ENCODE assay signal across 8 cellular contexts in genomic region chr19:50723735-50724521, GRCh38. TPM values are rescaled to one million over a fixed set of nuclear protein-coding genes. Genes with fewer than 3 reads are reported as not detected.
DNase-seq lines count a peak whose midpoint lies in the region; TF ChIP-seq lines count a peak whose summit lies in the region.

No MANE protein-coding gene starts in this region.

- H3K27me3 ChIP-seq in Karpas-422 (ENCODE audit: low read length), result no peaks in the 10 kb centered on the region

- no peak overlapping the region for H3K4me2 ChIP-seq in Karpas-422 (ENCODE audit: low read depth, low read length, poor library complexity, severe bottlenecking)

- H3K27ac ChIP-seq in SK-N-MC (peak overlapping the region; percentile 83; the same call in 1 of the 2 replicates), Karpas-422 (ENCODE audit: low read length) (no peak overlapping the region)

- DNase-seq in SK-N-MC (ENCODE audit: low read depth, low spot score) (no peak), foreskin fibroblast (peak in 1 of 2 donors; percentile 45), skeletal muscle cell (ENCODE audit: low read depth) (no peak), ecto neural progenitor cell (ENCODE audit: low spot score) (no peak), Karpas-422 (no peak), cortex of kidney (lab: John Stamatoyannopoulos, UW) (no peak)
- DNase-seq in stimulated activated CD4-positive, alpha-beta T cell treated with anti-CD3 and anti-CD28 coated beads, Interleukin-2, amount 100 ng/mL, for 48 hours, result no peak

- no peak overlapping the region for H2AFZ ChIP-seq in Karpas-422 (ENCODE audit: low read length)

- TF ChIP-seq CTCF in foreskin fibroblast (IDR thresholded peaks at IDR 0.05; ENCODE audit: low read depth, low read length), result no peak

- no peaks in the 10 kb centered on the region for H3K36me3 ChIP-seq in SK-N-MC (ENCODE audit: insufficient read depth, low read length)
- H3K36me3 ChIP-seq in Karpas-422 (ENCODE audit: insufficient read depth, low read length), result no peaks in the 10 kb centered on the region

- H3K9me2 ChIP-seq in Karpas-422 (replicated peaks; ENCODE audit: insufficient read depth, low read length), result no peaks in the 10 kb centered on the region

- H3K9ac ChIP-seq in SK-N-MC (ENCODE audit: insufficient read length) (peak overlapping the region; percentile 68), Karpas-422 (ENCODE audit: low read length) (no peak overlapping the region)

- no peaks in the 10 kb centered on the region for H3K79me2 ChIP-seq in Karpas-422 (ENCODE audit: low read length)

- H4K20me1 ChIP-seq in Karpas-422 (ENCODE audit: insufficient read depth, low read depth, low read length), result no peaks in the 10 kb centered on the region

- H3K4me3 ChIP-seq in GM08714 (ENCODE audit: low read length) (peak overlapping the region; percentile 48; the same call in 1 of the 2 replicates), SK-N-MC (peak overlapping the region; percentile 79), foreskin fibroblast (ENCODE audit: low read depth in 1 of 2, low read length in 2 of 2) (peak overlapping the region; percentile 81 to 82), skeletal muscle cell (ENCODE audit: low read depth, low read length) (peak overlapping the region; percentile 73), Karpas-422 (ENCODE audit: low read length) (no peak overlapping the region)

- H3K9me3 ChIP-seq in SK-N-MC (ENCODE audit: low read depth, low read length) (no peaks in the 10 kb centered on the region), Karpas-422 (ENCODE audit: low read length) (no peaks in the 10 kb centered on the region)

- peaks cover 9% of the 10 kb centered on the region for H3K4me1 ChIP-seq in Karpas-422 (ENCODE audit: low read length)

RNA-seq across cellular contexts. Expression of gene CLEC11A, which starts 0.8 kb away (rescaled TPM):
- total RNA-seq in Karpas-422 (2014; rRNA removed; shearing (Covaris generic); ENCODE audit: low replicate concordance), result 0.47 and 1.6 TPM in 2 replicates

RNA-seq across cellular contexts. Expression of gene SHANK1, which starts 4.3 kb away (rescaled TPM):
- not detected in 2 replicates for total RNA-seq in Karpas-422 (2014; rRNA removed; shearing (Covaris generic); ENCODE audit: low replicate concordance)

RNA-seq across cellular contexts. Expression of gene GPR32, which starts 46.3 kb away (rescaled TPM):
- total RNA-seq in Karpas-422 (2014; rRNA removed; shearing (Covaris generic); ENCODE audit: low replicate concordance), result not detected in 2 replicates
